In the genomic region with DNA sequence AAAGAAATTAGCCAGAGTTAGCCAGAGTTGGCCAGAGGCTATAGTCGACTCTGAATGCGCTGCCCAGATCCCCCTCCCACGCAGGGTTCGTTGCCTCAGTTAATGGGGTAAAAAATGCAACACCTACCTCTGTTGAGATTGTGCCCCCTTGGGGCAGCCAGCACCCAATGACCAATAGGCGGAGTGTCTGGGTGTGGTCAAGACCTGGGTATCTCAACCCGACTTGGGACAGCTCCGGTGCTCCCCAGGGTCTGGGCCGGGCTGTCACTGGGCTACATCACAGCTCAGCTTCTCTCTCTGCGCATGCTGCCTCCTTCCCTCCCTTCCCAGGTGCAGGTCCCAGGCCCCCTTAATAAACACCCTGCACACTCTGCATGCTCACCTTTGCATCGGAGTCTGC, we compare ENCODE assay signal across 1 cellular context.
TF ChIP-seq lines count a peak whose summit lies in the region.

No MANE protein-coding gene starts in this region.

TF ChIP-seq in WTC11, 78 proteins besides CTCF, POLR2A, EP300 and RAD21 (continued from another document):
- TF ChIP-seq, protein P1, sequence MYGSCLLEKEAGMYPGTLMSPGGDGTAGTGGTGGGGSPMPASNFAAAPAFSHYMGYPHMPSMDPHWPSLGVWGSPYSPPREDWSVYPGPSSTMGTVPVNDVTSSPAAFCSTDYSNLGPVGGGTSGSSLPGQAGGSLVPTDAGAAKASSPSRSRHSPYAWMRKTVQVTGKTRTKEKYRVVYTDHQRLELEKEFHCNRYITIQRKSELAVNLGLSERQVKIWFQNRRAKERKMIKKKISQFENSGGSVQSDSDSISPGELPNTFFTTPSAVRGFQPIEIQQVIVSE (CRISPR knock-in tag; IDR thresholded peaks at IDR 0.05; ENCODE audit: borderline replicate concordance): no peak
- TF ChIP-seq FOXP1 (CRISPR knock-in tag; IDR thresholded peaks at IDR 0.05; ENCODE audit: borderline replicate concordance) (no peak), CREB1 (CRISPR knock-in tag; IDR thresholded peaks at IDR 0.05) (no peak), ZNF317 (CRISPR knock-in tag; IDR thresholded peaks at IDR 0.05; ENCODE audit: borderline replicate concordance, low read depth) (no peak), ATF6 (CRISPR knock-in tag; IDR thresholded peaks at IDR 0.05) (no peak), ARID4B (CRISPR knock-in tag; IDR thresholded peaks at IDR 0.05; ENCODE audit: borderline replicate concordance) (no peak)
- TF ChIP-seq, protein P2, sequence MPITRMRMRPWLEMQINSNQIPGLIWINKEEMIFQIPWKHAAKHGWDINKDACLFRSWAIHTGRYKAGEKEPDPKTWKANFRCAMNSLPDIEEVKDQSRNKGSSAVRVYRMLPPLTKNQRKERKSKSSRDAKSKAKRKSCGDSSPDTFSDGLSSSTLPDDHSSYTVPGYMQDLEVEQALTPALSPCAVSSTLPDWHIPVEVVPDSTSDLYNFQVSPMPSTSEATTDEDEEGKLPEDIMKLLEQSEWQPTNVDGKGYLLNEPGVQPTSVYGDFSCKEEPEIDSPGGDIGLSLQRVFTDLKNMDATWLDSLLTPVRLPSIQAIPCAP (CRISPR knock-in tag; IDR thresholded peaks at IDR 0.05): no peak
- TF ChIP-seq, protein P3, sequence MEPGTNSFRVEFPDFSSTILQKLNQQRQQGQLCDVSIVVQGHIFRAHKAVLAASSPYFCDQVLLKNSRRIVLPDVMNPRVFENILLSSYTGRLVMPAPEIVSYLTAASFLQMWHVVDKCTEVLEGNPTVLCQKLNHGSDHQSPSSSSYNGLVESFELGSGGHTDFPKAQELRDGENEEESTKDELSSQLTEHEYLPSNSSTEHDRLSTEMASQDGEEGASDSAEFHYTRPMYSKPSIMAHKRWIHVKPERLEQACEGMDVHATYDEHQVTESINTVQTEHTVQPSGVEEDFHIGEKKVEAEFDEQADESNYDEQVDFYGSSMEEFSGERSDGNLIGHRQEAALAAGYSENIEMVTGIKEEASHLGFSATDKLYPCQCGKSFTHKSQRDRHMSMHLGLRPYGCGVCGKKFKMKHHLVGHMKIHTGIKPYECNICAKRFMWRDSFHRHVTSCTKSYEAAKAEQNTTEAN (CRISPR knock-in tag; IDR thresholded peaks at IDR 0.05): no peak
- TF ChIP-seq, protein P4, sequence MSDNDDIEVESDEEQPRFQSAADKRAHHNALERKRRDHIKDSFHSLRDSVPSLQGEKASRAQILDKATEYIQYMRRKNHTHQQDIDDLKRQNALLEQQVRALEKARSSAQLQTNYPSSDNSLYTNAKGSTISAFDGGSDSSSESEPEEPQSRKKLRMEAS (CRISPR knock-in tag; IDR thresholded peaks at IDR 0.05): no peak
- TF ChIP-seq, protein P5, sequence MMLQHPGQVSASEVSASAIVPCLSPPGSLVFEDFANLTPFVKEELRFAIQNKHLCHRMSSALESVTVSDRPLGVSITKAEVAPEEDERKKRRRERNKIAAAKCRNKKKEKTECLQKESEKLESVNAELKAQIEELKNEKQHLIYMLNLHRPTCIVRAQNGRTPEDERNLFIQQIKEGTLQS (CRISPR knock-in tag; conservative IDR thresholded peaks at IDR 0.05): no peak
